Comparison of ENCODE assay signal across 25 cellular contexts in genomic region chr1:44330935-44331334, GRCh38.
"Had no signal": no experiment of that assay in that cellular context is flagged by ENCODE, and none has a peak within 500 bp of the region (broad histone marks: within the 10 kb centered on the region; RNA-seq: fewer than 3 reads in every experiment).

No MANE protein-coding gene starts in this region.

- H3K27me3 Mint-ChIP-seq: memory B cell; naive thymus-derived CD4-positive, alpha-beta T cell had no signal

- H3K9me3 Mint-ChIP-seq: immature natural killer cell; memory B cell; naive thymus-derived CD4-positive, alpha-beta T cell had no signal

- ATAC-seq: foreskin keratinocyte; gastroesophageal sphincter; heart left ventricle; left lung; left ventricle myocardium superior; lower lobe of right lung; naive thymus-derived CD4-positive, alpha-beta T cell had no signal

- H3K9me3 ChIP-seq: esophagus muscularis mucosa, gastroesophageal sphincter, heart left ventricle, left lung, lower lobe of right lung had no signal

- H3K27ac ChIP-seq: coronary artery, esophagus muscularis mucosa, foreskin keratinocyte, gastroesophageal sphincter, heart left ventricle, hepatocyte, left lung, lower lobe of right lung had no signal

- H3K4me3 ChIP-seq: coronary artery, dorsolateral prefrontal cortex, esophagus muscularis mucosa, gastroesophageal sphincter, heart left ventricle, hepatocyte, left lung, lower lobe of right lung had no signal

- FAIRE-seq: colon, endothelial cell of umbilical vein, frontal cortex, kidney had no signal

- H3K27me3 ChIP-seq: dorsolateral prefrontal cortex, esophagus muscularis mucosa, foreskin keratinocyte, gastroesophageal sphincter, heart left ventricle, hepatocyte, left lung had no signal

- H3K4me1 Mint-ChIP-seq: immature natural killer cell had no signal

- H3K4me3 Mint-ChIP-seq: immature natural killer cell; memory B cell; naive thymus-derived CD4-positive, alpha-beta T cell had no signal

- DNase-seq: dermis blood vessel endothelial cell; dorsolateral prefrontal cortex; effector CD4-positive, alpha-beta T cell; effector memory CD4-positive, alpha-beta T cell; foreskin keratinocyte; heart left ventricle; hypothalamus; immature natural killer cell; islet precursor cell; kidney; kidney glomerular epithelial cell; left lung; left ventricle myocardium superior; lower lobe of right lung; mesendoderm; midbrain; naive thymus-derived CD4-positive, alpha-beta T cell had no signal

- H3K27ac Mint-ChIP-seq: memory B cell; naive thymus-derived CD4-positive, alpha-beta T cell had no signal
